In genomic region chr1:8259498-8260290, GRCh38 we compare ENCODE assay signal across 9 cellular contexts. TPM values are rescaled to one million over a fixed set of nuclear protein-coding genes. Genes with fewer than 3 reads are reported as not detected.
DNase-seq lines count a peak whose midpoint lies in the region; ATAC-seq and TF ChIP-seq lines count a peak whose summit lies in the region.
"Had no signal": no experiment of that assay in that cellular context is flagged by ENCODE, and none has a peak within 500 bp of the region (broad histone marks: within the 10 kb centered on the region; RNA-seq: fewer than 3 reads in every experiment).

No MANE protein-coding gene starts in this region.

- no peak for TF ChIP-seq CTCF in C4-2B (conservative IDR thresholded peaks at IDR 0.05)
- TF ChIP-seq CTCF in epithelial cell of esophagus (IDR thresholded peaks at IDR 0.05; ENCODE audit: insufficient read depth, low read depth, low read length, missing control alignments) = no peak
- TF ChIP-seq CTCF in osteocyte (IDR thresholded peaks at IDR 0.05) = no peak

- peak; percentile 14 for DNase-seq in NCI-H460 (ENCODE audit: extremely low read depth, low read depth)
- peak; percentile 78 for DNase-seq in epithelial cell of esophagus (ENCODE audit: low read depth)
- DNase-seq in osteocyte (ENCODE audit: extremely low spot score, unreplicated experiment) = no peak
- DNase-seq in activated CD4-positive, alpha-beta T cell treated with anti-CD3 and anti-CD28 coated beads for 36 hours = no peak
- no peak for DNase-seq in stimulated activated naive CD8-positive, alpha-beta T cell treated with anti-CD3 and anti-CD28 coated beads, Interleukin-15, amount 100 ng/mL, for 72 hours
- DNase-seq in COLO829 (ENCODE audit: low spot score) = no peak
- DNase-seq in NCI-H1930 (lab: John Stamatoyannopoulos, UW) = no peak
- DNase-seq: activated B cell treated with CpG ODN at 0.5 μM for 24 hours had no signal

- peak overlapping the region; percentile 89 for H3K27ac ChIP-seq in C4-2B

- H3K4me1 Mint-ChIP-seq in osteocyte (ENCODE audit: unreplicated experiment) = peaks cover 25% of the 10 kb centered on the region
- no peaks in the 10 kb centered on the region for H3K4me1 Mint-ChIP-seq in activated CD4-positive, alpha-beta T cell treated with anti-CD3 and anti-CD28 coated beads for 36 hours
- H3K4me1 Mint-ChIP-seq in stimulated activated naive CD8-positive, alpha-beta T cell treated with anti-CD3 and anti-CD28 coated beads, Interleukin-15, amount 100 ng/mL, for 72 hours = no peaks in the 10 kb centered on the region
- H3K4me1 Mint-ChIP-seq: activated B cell treated with CpG ODN at 0.5 μM for 24 hours had no signal

- peak overlapping the region; percentile 30 for H3K4me3 Mint-ChIP-seq in osteocyte (ENCODE audit: unreplicated experiment)
- no peak overlapping the region for H3K4me3 Mint-ChIP-seq in activated CD4-positive, alpha-beta T cell treated with anti-CD3 and anti-CD28 coated beads for 36 hours
- H3K4me3 Mint-ChIP-seq in stimulated activated naive CD8-positive, alpha-beta T cell treated with anti-CD3 and anti-CD28 coated beads, Interleukin-15, amount 100 ng/mL, for 72 hours = no peak overlapping the region
- H3K4me3 Mint-ChIP-seq: activated B cell treated with CpG ODN at 0.5 μM for 24 hours had no signal

- H3K27me3 Mint-ChIP-seq in osteocyte (ENCODE audit: unreplicated experiment) = no peaks in the 10 kb centered on the region
- H3K27me3 Mint-ChIP-seq in activated CD4-positive, alpha-beta T cell treated with anti-CD3 and anti-CD28 coated beads for 36 hours = peaks cover 7% of the 10 kb centered on the region
- peaks cover 6% of the 10 kb centered on the region for H3K27me3 Mint-ChIP-seq in stimulated activated naive CD8-positive, alpha-beta T cell treated with anti-CD3 and anti-CD28 coated beads, Interleukin-15, amount 100 ng/mL, for 72 hours

- no peak overlapping the region for H3K4me3 ChIP-seq in epithelial cell of esophagus (ENCODE audit: low read length)

- H3K9me3 Mint-ChIP-seq in osteocyte (ENCODE audit: unreplicated experiment) = no peaks in the 10 kb centered on the region
- no peaks in the 10 kb centered on the region for H3K9me3 Mint-ChIP-seq in activated CD4-positive, alpha-beta T cell treated with anti-CD3 and anti-CD28 coated beads for 36 hours (ENCODE audit: low read depth)
- H3K9me3 Mint-ChIP-seq in stimulated activated naive CD8-positive, alpha-beta T cell treated with anti-CD3 and anti-CD28 coated beads, Interleukin-15, amount 100 ng/mL, for 72 hours = no peaks in the 10 kb centered on the region
- H3K9me3 Mint-ChIP-seq: activated B cell treated with CpG ODN at 0.5 μM for 24 hours had no signal

- intact Hi-C loops in activated CD4-positive, alpha-beta T cell treated with anti-CD3 and anti-CD28 coated beads for 36 hours (cut with DNase I, micrococcal nuclease) = no loop called here

- CTCF ChIA-PET in activated CD4-positive, alpha-beta T cell treated with anti-CD3 and anti-CD28 coated beads for 36 hours (lab: Charles Lee) = interaction anchor here (1.1 kb wide), 1 partner anchor 33 kb away, joined by 4 read pairs; no protein-coding TSS in a partner anchor

- H3K36me3 Mint-ChIP-seq in osteocyte (ENCODE audit: unreplicated experiment) = no peaks in the 10 kb centered on the region
- no peaks in the 10 kb centered on the region for H3K36me3 Mint-ChIP-seq in activated CD4-positive, alpha-beta T cell treated with anti-CD3 and anti-CD28 coated beads for 36 hours (ENCODE audit: low read depth)

- ATAC-seq in activated CD4-positive, alpha-beta T cell treated with anti-CD3 and anti-CD28 coated beads for 36 hours = no peak
- no peak for ATAC-seq in stimulated activated naive CD8-positive, alpha-beta T cell treated with anti-CD3 and anti-CD28 coated beads, Interleukin-15, amount 100 ng/mL, for 72 hours

- POLR2A ChIA-PET in activated CD4-positive, alpha-beta T cell treated with anti-CD3 and anti-CD28 coated beads for 36 hours (lab: Charles Lee) = no interaction called here

- peak overlapping the region; percentile 50 for H3K27ac Mint-ChIP-seq in osteocyte (ENCODE audit: unreplicated experiment)
- H3K27ac Mint-ChIP-seq in activated CD4-positive, alpha-beta T cell treated with anti-CD3 and anti-CD28 coated beads for 36 hours = no peak overlapping the region
- peak overlapping the region in 1 of 2 donors; percentile 30 for H3K27ac Mint-ChIP-seq in stimulated activated naive CD8-positive, alpha-beta T cell treated with anti-CD3 and anti-CD28 coated beads, Interleukin-15, amount 100 ng/mL, for 72 hours
- H3K27ac Mint-ChIP-seq: activated B cell treated with CpG ODN at 0.5 μM for 24 hours had no signal

RNA-seq across cellular contexts. Expression of gene SLC45A1, which starts 58.2 kb away (rescaled TPM):
- 0.92 and 1.4 TPM in 2 replicates for total RNA-seq in NCI-H460 (2014; rRNA removed; shearing (Covaris generic))
- polyA plus RNA-seq in NCI-H460 (2014; cell fraction: nucleus; rRNA removed) = 0.42 TPM in 1 of 2 replicates, not detected in the other
- total RNA-seq in osteocyte = 2.9 and 3.2 TPM in 2 replicates
- under 1 TPM; 0.48 to 0.49 TPM for total RNA-seq in activated CD4-positive, alpha-beta T cell treated with anti-CD3 and anti-CD28 coated beads for 36 hours

Comparison
In these comparisons a context has a peak if more than half of its experiments do, and no peak if none do; other contexts are left out.
1. DNase-seq: peak in NCI-H460 (single experiment) and epithelial cell of esophagus (single experiment); none in osteocyte (single experiment), activated CD4-positive, alpha-beta T cell treated with anti-CD3 and anti-CD28 coated beads for 36 hours (single experiment), stimulated activated naive CD8-positive, alpha-beta T cell treated with anti-CD3 and anti-CD28 coated beads, Interleukin-15, amount 100 ng/mL, for 72 hours (0 of 2), COLO829 (single experiment) and NCI-H1930 (0 of 2).